In the genomic region with DNA sequence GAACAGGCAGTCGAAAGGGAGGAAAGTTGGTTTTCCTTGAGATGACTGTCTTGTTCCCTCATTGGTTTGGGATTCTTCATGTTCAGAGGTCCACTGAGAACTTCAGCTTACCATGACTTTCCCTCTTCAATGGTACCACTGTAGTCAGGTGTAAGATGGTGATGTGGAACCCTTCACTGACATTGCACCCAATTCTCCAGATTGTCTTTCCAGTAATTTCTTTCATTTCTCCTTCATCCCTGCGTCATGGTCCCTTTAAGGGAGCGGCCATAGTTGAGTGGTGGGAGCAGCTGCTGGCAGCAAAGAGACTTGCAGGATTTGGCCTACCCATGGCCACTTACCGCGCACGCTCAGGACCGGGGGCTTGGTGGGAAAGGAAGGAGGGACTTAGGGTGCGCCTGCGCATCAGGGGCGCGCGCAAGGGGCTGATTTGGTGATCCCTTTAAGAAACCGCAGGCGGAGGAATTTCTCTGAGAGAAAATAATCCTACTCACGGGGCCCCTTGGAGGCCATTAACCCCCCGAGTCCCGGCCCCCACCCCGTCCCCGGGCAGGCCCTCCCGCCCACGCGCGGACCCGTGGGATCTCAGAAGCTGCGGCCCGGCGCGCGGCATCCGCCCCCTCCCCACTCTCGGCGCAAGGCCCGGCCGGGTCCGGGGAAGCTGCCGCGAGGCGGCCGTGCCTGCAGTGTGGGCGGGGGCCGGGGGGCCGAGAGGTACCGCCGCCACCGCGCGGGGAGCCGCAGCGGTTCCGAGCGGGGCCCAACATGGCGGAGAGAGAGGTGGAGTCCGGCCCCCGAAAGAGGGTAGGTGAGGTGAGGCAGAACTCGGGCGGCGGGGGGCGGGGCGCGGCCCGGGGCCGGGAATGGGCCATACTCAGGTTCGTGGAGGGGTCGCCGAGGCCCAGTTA, we compare ENCODE assay signal across 8 cellular contexts. TPM values are rescaled to one million over a fixed set of nuclear protein-coding genes. Genes with fewer than 3 reads are reported as not detected.
DNase-seq lines count a peak whose midpoint lies in the region; ATAC-seq and TF ChIP-seq lines count a peak whose summit lies in the region.

A gene (plus strand): TSS at position 428 of the 908 bp plus-strand sequence. CDS start 338 bp downstream, at position 766.

- peak within 1 kb of the TSS; percentile 80 for H3K4me3 Mint-ChIP-seq in chondrocyte (ENCODE audit: unreplicated experiment)

- ATAC-seq in GM19023 (IDR thresholded peaks at IDR 0.05; ENCODE audit: unreplicated experiment), result peak; percentile 87
- peak; percentile 78 for ATAC-seq in HG03342 (IDR thresholded peaks at IDR 0.05; ENCODE audit: unreplicated experiment)

- no peaks in the 10 kb centered on the region for H3K9me3 Mint-ChIP-seq in chondrocyte (ENCODE audit: low read depth)

- peaks cover 42% of the 10 kb centered on the region for H3K4me1 Mint-ChIP-seq in chondrocyte (ENCODE audit: low read depth)

- H3K36me3 ChIP-seq in kidney epithelial cell (ENCODE audit: control insufficient read depth, insufficient read depth, low read length), result no peaks in the 10 kb centered on the region

- H3K36me3 Mint-ChIP-seq in chondrocyte (ENCODE audit: low read depth), result no peaks in the 10 kb centered on the region

- peak; percentile 97 for DNase-seq in AG09309 (ENCODE audit: low read depth)
- peak; percentile 96 for DNase-seq in NCI-H446 treated with DMSO at 0.1 percent for 48 hours (lab: John Stamatoyannopoulos, UW)
- peak; percentile 78 to 80 for DNase-seq in activated CD4-positive, alpha-beta T cell treated with anti-CD3 and anti-CD28 coated beads for 24 hours (ENCODE audit: low read depth in 2 of 2)
- DNase-seq in chondrocyte (ENCODE audit: low spot score), result peak; percentile 98
- DNase-seq in kidney epithelial cell (ENCODE audit: low read depth), result peak; percentile 92
- peak; percentile 82 to 88 for DNase-seq in stimulated activated CD4-positive, alpha-beta T cell treated with anti-CD3 and anti-CD28 coated beads, Interleukin-15, amount 100 ng/mL, for 48 hours (ENCODE audit: low read depth in 2 of 2)

- peak within 1 kb of the TSS; percentile 89 for H3K4me3 ChIP-seq in AG09309 (ENCODE audit: control insufficient read depth, low read depth, low read length)
- H3K4me3 ChIP-seq in kidney epithelial cell (ENCODE audit: low read depth, low read length), result peak within 1 kb of the TSS; percentile 95

- H3K27me3 Mint-ChIP-seq in chondrocyte (ENCODE audit: low read depth), result no peaks in the 10 kb centered on the region

- peak within 1 kb of the TSS; percentile 83 for H3K27ac Mint-ChIP-seq in chondrocyte (ENCODE audit: unreplicated experiment)

- H3K27me3 ChIP-seq in kidney epithelial cell (ENCODE audit: control insufficient read depth, insufficient read depth, low read length), result no peaks in the 10 kb centered on the region

- TF ChIP-seq CTCF in AG09309 (IDR thresholded peaks at IDR 0.05; ENCODE audit: control insufficient read depth, insufficient read depth, low read depth, low read length, missing control alignments), result no peak
- peak; percentile 25 for TF ChIP-seq CTCF in chondrocyte (IDR thresholded peaks at IDR 0.05)
- peak; percentile 8 for TF ChIP-seq CTCF in kidney epithelial cell (IDR thresholded peaks at IDR 0.05; ENCODE audit: insufficient read depth, low read length, poor library complexity, severe bottlenecking)

RNA-seq across cellular contexts. Expression of the gene that starts here (rescaled TPM):
- total RNA-seq in chondrocyte (51.0 to 54.2 TPM (median 51.8 TPM) in 3 replicates), kidney epithelial cell (30.3 and 35.1 TPM in 2 replicates)

Comparison
In these comparisons a context has a peak if more than half of its experiments do, and no peak if none do; other contexts are left out.
1. Peak in every context shown above with its lines: DNase-seq, ATAC-seq and H3K4me3 ChIP-seq.